8 cellular contexts compared by ENCODE assay signal in genomic region chr21:42818328-42818749, GRCh38.
DNase-seq lines count a peak whose midpoint lies in the region; ATAC-seq, FAIRE-seq and TF ChIP-seq lines count a peak whose summit lies in the region.

No MANE protein-coding gene starts in this region.

- H3K9me2 ChIP-seq in hepatocyte (replicated peaks; ENCODE audit: insufficient read depth) = no peaks in the 10 kb centered on the region

- H3K4me1 Mint-ChIP-seq in HFFc6 (ENCODE audit: low read depth) = no peaks in the 10 kb centered on the region
- H3K4me1 Mint-ChIP-seq in astrocyte (ENCODE audit: low read depth, unreplicated experiment) = no peaks in the 10 kb centered on the region

- H3K27ac ChIP-seq in astrocyte (ENCODE audit: low read depth, low read length) (no peak overlapping the region), hepatocyte (no peak overlapping the region)

- H3K4me1 ChIP-seq in astrocyte (ENCODE audit: insufficient read depth, low read length) (no peaks in the 10 kb centered on the region), hepatocyte (ENCODE audit: insufficient read depth) (peaks cover 8% of the 10 kb centered on the region)

- FAIRE-seq in astrocyte (lab: Jason Lieb, UNC) (no peak), RCC 7860 (lab: Jason Lieb, UNC) (no peak)

- no peak for ATAC-seq in HG02678 (IDR thresholded peaks at IDR 0.05; ENCODE audit: unreplicated experiment)

- H3K9me3 Mint-ChIP-seq in HFFc6 = peaks cover 3% of the 10 kb centered on the region
- H3K9me3 Mint-ChIP-seq in astrocyte (ENCODE audit: unreplicated experiment) = peaks cover 5% of the 10 kb centered on the region

- peaks cover 3% of the 10 kb centered on the region for H3K27me3 ChIP-seq in astrocyte (ENCODE audit: insufficient read depth, low read length)
- H3K27me3 ChIP-seq in hepatocyte = no peaks in the 10 kb centered on the region

- DNase-seq in AG09319 (ENCODE audit: extremely low read depth, low read depth) = peak; percentile 11
- peak; percentile 34 for DNase-seq in HFFc6
- peak; percentile 26 to 48 (median 37) for DNase-seq in T-helper 1 cell
- peak; percentile 14 for DNase-seq in astrocyte (ENCODE audit: low read depth)
- peak; percentile 63 for DNase-seq in hepatocyte (ENCODE audit: low spot score)
- DNase-seq in stimulated activated CD4-positive, alpha-beta T cell treated with anti-CD3 and anti-CD28 coated beads, Interleukin-15, amount 100 ng/mL, for 1 hour (ENCODE audit: low read depth in 1 of 2, low spot score in 1 of 2) = peak; percentile 36 to 50
- no peak for DNase-seq in RCC 7860 (ENCODE audit: low spot score)

- H3K4me3 ChIP-seq in astrocyte (ENCODE audit: insufficient read depth, low read depth, low read length) (no peak overlapping the region), hepatocyte (no peak overlapping the region)

- H2AFZ ChIP-seq in astrocyte (ENCODE audit: low read depth, low read length) = no peak overlapping the region
- H2AFZ ChIP-seq in hepatocyte = no peak overlapping the region

- no peak overlapping the region for H3K27ac Mint-ChIP-seq in HFFc6
- H3K27ac Mint-ChIP-seq in astrocyte (ENCODE audit: unreplicated experiment) = no peak overlapping the region

- no peaks in the 10 kb centered on the region for H3K36me3 ChIP-seq in astrocyte (ENCODE audit: insufficient read depth, low read length)
- no peaks in the 10 kb centered on the region for H3K36me3 ChIP-seq in hepatocyte (replicated peaks; ENCODE audit: insufficient read depth, low read depth)

- TF ChIP-seq CTCF in AG09319 (IDR thresholded peaks at IDR 0.05; ENCODE audit: low read depth, low read length) (peak; percentile 92), HFFc6 (IDR thresholded peaks at IDR 0.05) (peak; percentile 89), astrocyte (IDR thresholded peaks at IDR 0.05; ENCODE audit: insufficient read depth, low read depth, low read length) (peak; percentile 63), hepatocyte (IDR thresholded peaks at IDR 0.05; ENCODE audit: poor library complexity) (peak; percentile 73)

- H3K79me2 ChIP-seq in astrocyte (ENCODE audit: insufficient read depth, low read length) (no peaks in the 10 kb centered on the region), hepatocyte (no peaks in the 10 kb centered on the region)

- H3K27me3 Mint-ChIP-seq in HFFc6 (ENCODE audit: insufficient read depth) (peaks cover 9% of the 10 kb centered on the region), astrocyte (ENCODE audit: low read depth, unreplicated experiment) (peaks cover 6% of the 10 kb centered on the region)

- H3K4me2 ChIP-seq in astrocyte (ENCODE audit: low read length) = no peak overlapping the region
- H3K4me2 ChIP-seq in hepatocyte = no peak overlapping the region

- H3K4me3 Mint-ChIP-seq in HFFc6 = no peak overlapping the region
- no peak overlapping the region for H3K4me3 Mint-ChIP-seq in astrocyte (ENCODE audit: unreplicated experiment)

- H3K9me3 ChIP-seq in astrocyte (ENCODE audit: insufficient read depth, low read depth, low read length) = peaks cover 3% of the 10 kb centered on the region
- H3K9me3 ChIP-seq in hepatocyte (ENCODE audit: low read depth) = no peaks in the 10 kb centered on the region

- H3K36me3 Mint-ChIP-seq in HFFc6 (ENCODE audit: low read depth) (no peaks in the 10 kb centered on the region; the same call in 1 of the 2 replicates), astrocyte (ENCODE audit: low read depth, unreplicated experiment) (peaks cover 2% of the 10 kb centered on the region)

- no peak overlapping the region for H3K9ac ChIP-seq in astrocyte (ENCODE audit: low read length)

- H4K20me1 ChIP-seq in astrocyte (ENCODE audit: insufficient read depth, low read length) (no peaks in the 10 kb centered on the region), hepatocyte (ENCODE audit: insufficient read depth, poor library complexity, severe bottlenecking) (no peaks in the 10 kb centered on the region)

- 62% methylated on average over 2 of the region's 2 CpGs for WGBS in hepatocyte (ENCODE audit: low lambda C conversion rate, missing lambda C conversion rate)
